23 cellular contexts compared by ENCODE assay signal in genomic region chr11:109695696-109696095, GRCh38.
A peak's percentile ranks its signal among the peaks of the same experiment; 100 is the strongest.
DNase-seq lines count a peak whose midpoint lies in the region; TF ChIP-seq lines count a peak whose summit lies in the region.
"Had no signal": no experiment of that assay in that cellular context is flagged by ENCODE, and none has a peak within 500 bp of the region (broad histone marks: within the 10 kb centered on the region; RNA-seq: fewer than 3 reads in every experiment).

No MANE protein-coding gene starts in this region.

- TF ChIP-seq CTCF in cardiac fibroblast (IDR thresholded peaks at IDR 0.05; ENCODE audit: low read depth, low read length) (no peak), OCI-LY7 (conservative IDR thresholded peaks at IDR 0.05; ENCODE audit: low read length) (no peak)

- BruUV-seq in OCI-LY7 (replicated peaks; lab: Mats Ljungman, UMichigan): no TSS peak

- no peaks in the 10 kb centered on the region for H3K36me3 ChIP-seq in OCI-LY7 (ENCODE audit: insufficient read depth, low read length)
- H3K36me3 ChIP-seq: BLaER1, heart left ventricle, SJCRH30 had no signal

- H3K4me2 ChIP-seq in OCI-LY7 (ENCODE audit: low read length): no peak overlapping the region
- H3K4me2 ChIP-seq: BLaER1 had no signal

- intact Hi-C loops in OCI-LY7 (cut with micrococcal nuclease; ENCODE audit: unreplicated experiment): loop anchor here (5.0 kb wide), 1 partner anchor 998 kb away; no protein-coding TSS in a partner anchor

- H3K4me1 ChIP-seq in OCI-LY7 (ENCODE audit: insufficient read depth, low read length, poor library complexity, severe bottlenecking): no peaks in the 10 kb centered on the region
- H3K4me1 ChIP-seq: BLaER1, heart left ventricle, SJCRH30 had no signal

- DNase-seq in EH (ENCODE audit: low read depth): peak; percentile 27
- peak; percentile 33 for DNase-seq in M059J (ENCODE audit: low read depth)
- DNase-seq in cardiac fibroblast (ENCODE audit: low read depth in 2 of 2): peak; percentile 5 to 40
- peak; percentile 58 for DNase-seq in islet precursor cell
- DNase-seq in OCI-LY7 (ENCODE audit: low spot score): no peak
- DNase-seq in NCI-H1092 treated with DMSO at 0.1 percent for 48 hours (lab: John Stamatoyannopoulos, UW): no peak
- no peak for DNase-seq in HEK293T (ENCODE audit: extremely low spot score)
- DNase-seq in activated CD4-positive, alpha-beta T cell treated with anti-CD3 and anti-CD28 coated beads for 4 hours: no peak
- DNase-seq: activated CD8-positive, alpha-beta memory T cell treated with anti-CD3 and anti-CD28 coated beads for 24 hours; activated naive CD4-positive, alpha-beta T cell treated with anti-CD3 and anti-CD28 coated beads, Interleukin-2, amount 10 ng/mL, durations not matched to agents 7 days and 5 days; activated T-cell treated with anti-CD3 and anti-CD28 coated beads, Interleukin-2, amount 50 U/mL, for 72 hours; aorta; Calu3; effector CD8-positive, alpha-beta T cell; KBM-7; left ventricle myocardium superior; NCI-H2029; NCI-H82; OCI-M1; T-cell had no signal

- no peak overlapping the region for H3K27ac ChIP-seq in OCI-LY7 (ENCODE audit: low read depth, low read length, poor library complexity, severe bottlenecking)
- H3K27ac ChIP-seq: BLaER1, heart left ventricle, SJCRH30 had no signal

- no peaks in the 10 kb centered on the region for H3K9me2 ChIP-seq in OCI-LY7 (ENCODE audit: insufficient read depth, low read length)

- POLR2A ChIA-PET in OCI-LY7 (lab: Charles Lee) (no interaction called here), HEK293T (lab: Yijun Ruan, JAX) (no interaction called here)

- 0 out of 2 replicates have a peak, but pooled peaks cover 6% of the 10 kb centered on the region for H3K9me3 ChIP-seq in OCI-LY7 (ENCODE audit: low read length)
- H3K9me3 ChIP-seq: SJCRH30 had no signal

- no peaks in the 10 kb centered on the region for H3K79me2 ChIP-seq in OCI-LY7 (ENCODE audit: insufficient read depth, low read depth, low read length)

- CTCF ChIA-PET in OCI-LY7 (lab: Charles Lee; ENCODE audit: unreplicated experiment) (no interaction called here), HEK293T (lab: Yijun Ruan, JAX) (no interaction called here)

- H4K20me1 ChIP-seq in OCI-LY7 (ENCODE audit: insufficient read depth, low read length): no peaks in the 10 kb centered on the region
- H4K20me1 ChIP-seq: BLaER1 had no signal

- no peak overlapping the region for H3K4me3 ChIP-seq in cardiac fibroblast (replicated peaks in 1 of 2; ENCODE audit: low read depth in 2 of 2, low read length in 2 of 2)
- no peak overlapping the region for H3K4me3 ChIP-seq in OCI-LY7 (ENCODE audit: low read depth, low read length, poor library complexity, severe bottlenecking)
- H3K4me3 ChIP-seq: BLaER1, heart left ventricle, SJCRH30 had no signal

- H2AFZ ChIP-seq in OCI-LY7 (ENCODE audit: low read length): no peak overlapping the region

TF ChIP-seq in HEK293T, 16 proteins besides CTCF, POLR2A, EP300 and RAD21:
- no peak for TF ChIP-seq HDGF (IDR thresholded peaks at IDR 0.05; ENCODE audit: borderline replicate concordance)

Comparison
In these comparisons a context has a peak if more than half of its experiments do, and no peak if none do; other contexts are left out.
1. DNase-seq: peak in EH (single experiment), M059J (single experiment), cardiac fibroblast (2 of 2) and islet precursor cell (single experiment); none in OCI-LY7 (single experiment), NCI-H1092 treated with DMSO at 0.1 percent for 48 hours (single experiment), HEK293T (single experiment) and activated CD4-positive, alpha-beta T cell treated with anti-CD3 and anti-CD28 coated beads for 4 hours (0 of 2).